ENCODE assay signal across 1 cellular context in genomic region chr1:24767351-24767750, GRCh38.
TF ChIP-seq lines count a peak whose summit lies in the region.

No MANE protein-coding gene starts in this region.

TF ChIP-seq in HepG2, 621 proteins besides CTCF, POLR2A, EP300 and RAD21 (continued from another document and continues in another):
- TF ChIP-seq E2F5 (CRISPR knock-in tag; conservative IDR thresholded peaks at IDR 0.05): no peak
- TF ChIP-seq KDM1A (CRISPR knock-in tag; IDR thresholded peaks at IDR 0.05): peak; percentile 87
- 0 out of 2 replicates have a peak, but pooled peaks have one; percentile 32 for TF ChIP-seq TFE3 (CRISPR knock-in tag; IDR thresholded peaks at IDR 0.05)
- TF ChIP-seq SOX13 (IDR thresholded peaks at IDR 0.05): no peak
- peak in 1 of 2 experiments; percentile 90; a peak in 2 of 4 replicates for TF ChIP-seq SOX13 (CRISPR knock-in tag; conservative IDR thresholded peaks at IDR 0.05 in 1 of 2, IDR thresholded peaks at IDR 0.05 in 1 of 2)
- no peak for TF ChIP-seq FLYWCH1 (CRISPR knock-in tag; IDR thresholded peaks at IDR 0.05)
- TF ChIP-seq ZNF598 (CRISPR knock-in tag; IDR thresholded peaks at IDR 0.05; ENCODE audit: borderline replicate concordance): no peak
- peak; percentile 51; the same call in 1 of the 2 replicates for TF ChIP-seq ZNF503 (CRISPR knock-in tag; IDR thresholded peaks at IDR 0.05)
- no peak for TF ChIP-seq MATR3 (CRISPR knock-in tag; IDR thresholded peaks at IDR 0.05)
- no peak for TF ChIP-seq STAT5B (CRISPR knock-in tag; IDR thresholded peaks at IDR 0.05)
- no peak for TF ChIP-seq HNF1A (IDR thresholded peaks at IDR 0.05; ENCODE audit: low read depth)
- no peak; the same call in 1 of the 2 replicates for TF ChIP-seq HNF1A (CRISPR knock-in tag; IDR thresholded peaks at IDR 0.05; ENCODE audit: borderline replicate concordance)
- TF ChIP-seq MIER2 (CRISPR knock-in tag; IDR thresholded peaks at IDR 0.05): peak; percentile 64; the same call in 1 of the 2 replicates
- no peak for TF ChIP-seq SALL2 (CRISPR knock-in tag; IDR thresholded peaks at IDR 0.05)
- no peak for TF ChIP-seq BCLAF1 (IDR thresholded peaks at IDR 0.05)
- TF ChIP-seq ZGPAT (CRISPR knock-in tag; IDR thresholded peaks at IDR 0.05): peak; percentile 72
- peak; percentile 96 for TF ChIP-seq RCOR2 (CRISPR knock-in tag; IDR thresholded peaks at IDR 0.05)
- no peak for TF ChIP-seq ZNF530 (CRISPR knock-in tag; IDR thresholded peaks at IDR 0.05; ENCODE audit: low read depth)
- peak; percentile 99 for TF ChIP-seq HOMEZ (CRISPR knock-in tag; IDR thresholded peaks at IDR 0.05; ENCODE audit: low read depth)
- no peak for TF ChIP-seq DMTF1 (CRISPR knock-in tag; IDR thresholded peaks at IDR 0.05)
- TF ChIP-seq MAFG (CRISPR knock-in tag; IDR thresholded peaks at IDR 0.05): no peak
- peak; percentile 92 for TF ChIP-seq ZNF280D (CRISPR knock-in tag; IDR thresholded peaks at IDR 0.05)
- no peak for TF ChIP-seq ZNF556 (CRISPR knock-in tag; IDR thresholded peaks at IDR 0.05; ENCODE audit: borderline replicate concordance)
- no peak for TF ChIP-seq ARNT2 (CRISPR knock-in tag; IDR thresholded peaks at IDR 0.05; ENCODE audit: low read depth)
- no peak for TF ChIP-seq SETDB1 (CRISPR knock-in tag; IDR thresholded peaks at IDR 0.05; ENCODE audit: borderline replicate concordance)
- TF ChIP-seq GFI1 (CRISPR knock-in tag; IDR thresholded peaks at IDR 0.05; ENCODE audit: borderline replicate concordance): peak; percentile 59
- TF ChIP-seq TAF15 (IDR thresholded peaks at IDR 0.05; ENCODE audit: low read depth, low read length, poor library complexity, severe bottlenecking): no peak
- TF ChIP-seq ZNF7 (CRISPR knock-in tag; IDR thresholded peaks at IDR 0.05): no peak
- no peak for TF ChIP-seq ZNF256 (CRISPR knock-in tag; conservative IDR thresholded peaks at IDR 0.05)
- no peak for TF ChIP-seq RAD51 (IDR thresholded peaks at IDR 0.05; ENCODE audit: borderline replicate concordance)
- TF ChIP-seq ATF7 (IDR thresholded peaks at IDR 0.05): no peak
- no peak for TF ChIP-seq ATF7 (CRISPR knock-in tag; IDR thresholded peaks at IDR 0.05)
- peak; percentile 50; the same call in 1 of the 2 replicates for TF ChIP-seq CEBPG (CRISPR knock-in tag; IDR thresholded peaks at IDR 0.05)
- TF ChIP-seq SMYD3 (CRISPR knock-in tag; IDR thresholded peaks at IDR 0.05): 0 out of 2 replicates have a peak, but pooled peaks have one; percentile 64
- TF ChIP-seq ZNF44 (CRISPR knock-in tag; IDR thresholded peaks at IDR 0.05): no peak
- TF ChIP-seq TCF7L2 (IDR thresholded peaks at IDR 0.05; ENCODE audit: low read depth, low read length): no peak
- TF ChIP-seq NR1H2 (CRISPR knock-in tag; IDR thresholded peaks at IDR 0.05; ENCODE audit: borderline replicate concordance, low read depth): peak; percentile 99
- peak; percentile 90 for TF ChIP-seq NCOA2 (CRISPR knock-in tag; IDR thresholded peaks at IDR 0.05)
- no peak for TF ChIP-seq RFX1 (IDR thresholded peaks at IDR 0.05)
